In genomic region chr19:45886427-45887310, GRCh38 we compare ENCODE assay signal across 8 cellular contexts. TPM values are rescaled to one million over a fixed set of nuclear protein-coding genes. Genes with fewer than 3 reads are reported as not detected.
DNase-seq lines count a peak whose midpoint lies in the region; ATAC-seq and TF ChIP-seq lines count a peak whose summit lies in the region.

No MANE protein-coding gene starts in this region.

- H4K20me1 ChIP-seq in DOHH2 (ENCODE audit: control insufficient read depth, insufficient read depth, low read depth, low read length) = peaks cover 20% of the 10 kb centered on the region; the same call in 1 of the 2 replicates

- H3K9me3 Mint-ChIP-seq in nephron progenitor cell = no peaks in the 10 kb centered on the region

- DNase-seq in H4 (ENCODE audit: low spot score) (peak; percentile 87), MG63 (peak; percentile 92), fibroblast of the conjunctiva (ENCODE audit: low read depth) (peak; percentile 75), nephron progenitor cell (peak; percentile 90)
- peak; percentile 96 for DNase-seq in activated effector memory CD4-positive, alpha-beta T cell treated with anti-CD3 and anti-CD28 coated beads, Interleukin-2, amount 50 U/mL, for 16 hours
- DNase-seq in stimulated activated naive CD8-positive, alpha-beta T cell treated with anti-CD3 and anti-CD28 coated beads, Interleukin-15, Interleukin-2, amounts not matched to agents 100 U/mL and 50 U/mL, for 24 hours = peak; percentile 89

- TF ChIP-seq CTCF in DOHH2 (IDR thresholded peaks at IDR 0.05; ENCODE audit: low read depth, low read length, poor library complexity, severe bottlenecking) (no peak), nephron progenitor cell (IDR thresholded peaks at IDR 0.05) (no peak)

- H3K36me3 ChIP-seq in DOHH2 (ENCODE audit: control insufficient read depth, low read length) (peaks cover 29% of the 10 kb centered on the region), MG63 (peaks cover 18% of the 10 kb centered on the region)

- TF ChIP-seq POLR2A in Raji (IDR thresholded peaks at IDR 0.05; ENCODE audit: insufficient read depth, low read depth, low read length) = peak; percentile 46; the same call in 1 of the 2 replicates

- H3K4me2 ChIP-seq in DOHH2 (ENCODE audit: low read length) = peak overlapping the region; percentile 97

- no peaks in the 10 kb centered on the region for H3K27me3 Mint-ChIP-seq in nephron progenitor cell (ENCODE audit: low read depth, poor library complexity)

- peak overlapping the region; percentile 94 for H3K4me3 Mint-ChIP-seq in nephron progenitor cell

- peaks cover 4% of the 10 kb centered on the region; the same call in 1 of the 2 replicates for H3F3A ChIP-seq in DOHH2 (ENCODE audit: control insufficient read depth, insufficient read depth)

- peak overlapping the region; percentile 82 for H3K4me3 ChIP-seq in DOHH2 (ENCODE audit: low read length)
- H3K4me3 ChIP-seq in MG63 = peak overlapping the region; percentile 74

- peaks cover 31% of the 10 kb centered on the region for H3K4me1 ChIP-seq in DOHH2 (ENCODE audit: control insufficient read depth, low read length)

- H3K9me3 ChIP-seq in DOHH2 (ENCODE audit: control insufficient read depth, insufficient read depth, low read length) (no peaks in the 10 kb centered on the region), MG63 (no peaks in the 10 kb centered on the region)

- H3K4me1 Mint-ChIP-seq in nephron progenitor cell = peaks cover 26% of the 10 kb centered on the region

- ATAC-seq in stimulated activated naive CD8-positive, alpha-beta T cell treated with anti-CD3 and anti-CD28 coated beads, Interleukin-15, Interleukin-2, amounts not matched to agents 100 U/mL and 50 U/mL, for 24 hours = peak; percentile 77

- H3K79me2 ChIP-seq in DOHH2 (ENCODE audit: control insufficient read depth, low read length) = peaks cover 32% of the 10 kb centered on the region

- H3K36me3 Mint-ChIP-seq in nephron progenitor cell (ENCODE audit: low read depth) = peaks cover 5% of the 10 kb centered on the region

- H3K9me2 ChIP-seq in DOHH2 (replicated peaks; ENCODE audit: control insufficient read depth, low read length) = no peaks in the 10 kb centered on the region

- H3K27ac ChIP-seq in DOHH2 (ENCODE audit: low read depth, low read length) = peak overlapping the region; percentile 73

- no peaks in the 10 kb centered on the region for H3K27me3 ChIP-seq in DOHH2 (ENCODE audit: control insufficient read depth, low read length)
- no peaks in the 10 kb centered on the region for H3K27me3 ChIP-seq in MG63

- peak overlapping the region; percentile 99 for H3K27ac Mint-ChIP-seq in nephron progenitor cell

RNA-seq across cellular contexts. Expression of gene IRF2BP1, which starts 0.7 kb away (rescaled TPM):
- 8.7 and 13.0 TPM in 2 replicates for total RNA-seq in H4 (2014; rRNA removed; shearing (Covaris generic))
- 48.6 and 73.7 TPM in 2 replicates for total RNA-seq in MG63 (2014; rRNA removed; shearing (Covaris generic); ENCODE audit: low replicate concordance)

RNA-seq across cellular contexts. Expression of gene MYPOP, which starts 15.7 kb away (rescaled TPM):
- 0.52 and 0.78 TPM in 2 replicates for total RNA-seq in H4 (2014; rRNA removed; shearing (Covaris generic))
- total RNA-seq in MG63 (2014; rRNA removed; shearing (Covaris generic); ENCODE audit: low replicate concordance) = 0.20 and 0.79 TPM in 2 replicates

RNA-seq across cellular contexts. Expression of gene FOXA3, which starts 22.5 kb away (rescaled TPM):
- 0.31 TPM in 1 of 2 replicates, not detected in the other for total RNA-seq in H4 (2014; rRNA removed; shearing (Covaris generic))
- not detected in 2 replicates for total RNA-seq in MG63 (2014; rRNA removed; shearing (Covaris generic); ENCODE audit: low replicate concordance)

RNA-seq across cellular contexts. Expression of gene SYMPK, which starts 23.7 kb away (rescaled TPM):
- 13.2 and 17.7 TPM in 2 replicates for total RNA-seq in H4 (2014; rRNA removed; shearing (Covaris generic))
- total RNA-seq in MG63 (2014; rRNA removed; shearing (Covaris generic); ENCODE audit: low replicate concordance) = 59.4 and 70.7 TPM in 2 replicates

RNA-seq across cellular contexts. Expression of gene NANOS2, which starts 27.9 kb away (rescaled TPM):
- not detected in 2 replicates for total RNA-seq in H4 (2014; rRNA removed; shearing (Covaris generic))
- not detected in 2 replicates for total RNA-seq in MG63 (2014; rRNA removed; shearing (Covaris generic); ENCODE audit: low replicate concordance)

Comparison
In these comparisons a context has a peak if more than half of its experiments do, and no peak if none do; other contexts are left out.
1. Peak in every context shown above with its lines: DNase-seq, ATAC-seq, H3K4me3 ChIP-seq and H3K27ac ChIP-seq.